ENCODE assay signal across 11 cellular contexts in the genomic region with DNA sequence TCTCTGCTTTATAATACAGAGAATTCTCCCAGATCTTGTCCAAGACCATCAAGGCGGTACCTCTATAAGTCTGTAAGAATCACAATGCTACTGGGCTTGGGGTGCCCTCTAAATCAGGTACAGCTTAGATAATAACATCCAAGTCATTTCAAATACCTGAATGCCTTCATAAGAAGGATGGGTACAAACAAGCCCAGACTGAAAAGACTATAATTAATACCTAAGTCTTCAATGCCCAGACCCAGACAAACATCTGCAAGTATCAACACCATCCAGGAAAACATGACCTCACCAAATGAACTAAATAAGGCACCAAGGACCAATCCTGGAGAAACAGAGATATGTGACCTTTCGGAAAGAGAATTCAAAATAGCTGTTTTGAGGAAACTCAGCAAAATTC.
"Had no signal": no experiment of that assay in that cellular context is flagged by ENCODE, and none has a peak within 500 bp of the region (broad histone marks: within the 10 kb centered on the region; RNA-seq: fewer than 3 reads in every experiment).

No MANE protein-coding gene starts in this region.

- H3K4me1 Mint-ChIP-seq: GM23338, H9 had no signal

- H3K27ac Mint-ChIP-seq: GM23338, H9, HFFc6 had no signal

- ATAC-seq: GM23338, HCT116 had no signal

- H3K4me3 ChIP-seq: GM23248, GM23338, HAP-1 had no signal

- DNase-seq: GM23248, GOT3, H7, H9, HCEC 1CT, HFFc6 had no signal

- H3K4me1 ChIP-seq: HAP-1 had no signal

- H3K4me3 Mint-ChIP-seq: GM23338, H9, HFFc6 had no signal

- FAIRE-seq: H1, H54 had no signal

- H3K27ac ChIP-seq: GM23248 had no signal

- H3K36me3 ChIP-seq: HAP-1 had no signal

- H3K9me3 Mint-ChIP-seq: GM23338 had no signal
